In the genomic region with DNA sequence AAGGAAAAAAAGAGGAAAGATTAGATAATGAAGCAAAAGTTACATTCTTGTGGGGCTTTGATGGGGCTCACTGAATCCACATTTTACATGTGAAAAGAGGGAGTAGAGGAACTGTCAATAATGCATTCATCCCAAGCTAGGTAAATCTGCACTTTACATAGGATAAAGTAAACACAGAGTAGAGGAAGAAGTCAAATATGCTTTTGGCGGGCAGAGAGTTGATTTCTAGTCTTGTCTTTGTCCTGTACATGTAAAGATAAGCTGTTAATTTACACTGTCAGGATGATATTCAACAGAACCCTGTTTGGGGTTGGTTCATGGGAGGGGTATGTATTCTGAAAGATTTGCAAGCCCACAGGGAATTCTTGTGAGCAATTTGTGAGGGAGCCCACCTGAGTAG, we compare ENCODE assay signal across 1 cellular context.
A peak's percentile ranks its signal among the peaks of the same experiment; 100 is the strongest.
TF ChIP-seq lines count a peak whose summit lies in the region.

No MANE protein-coding gene starts in this region.

TF ChIP-seq in HepG2, 621 proteins besides CTCF, POLR2A, EP300 and RAD21 (continues in another document):
- no peak for TF ChIP-seq RXRA (CRISPR knock-in tag; IDR thresholded peaks at IDR 0.05)
- no peak for TF ChIP-seq ZNF839 (CRISPR knock-in tag; IDR thresholded peaks at IDR 0.05; ENCODE audit: borderline replicate concordance)
- no peak for TF ChIP-seq DNMT3B (CRISPR knock-in tag; conservative IDR thresholded peaks at IDR 0.05)
- peak; percentile 34; the same call in 1 of the 2 replicates for TF ChIP-seq ELF3 (CRISPR knock-in tag; IDR thresholded peaks at IDR 0.05)
- TF ChIP-seq HMG20A (CRISPR knock-in tag; IDR thresholded peaks at IDR 0.05; ENCODE audit: borderline replicate concordance), result peak; percentile 57; the same call in 1 of the 2 replicates
- no peak for TF ChIP-seq ZFP36L1 (CRISPR knock-in tag; IDR thresholded peaks at IDR 0.05)
- TF ChIP-seq ZBTB42 (CRISPR knock-in tag; IDR thresholded peaks at IDR 0.05), result no peak
- peak; percentile 25; the same call in 1 of the 2 replicates for TF ChIP-seq ONECUT2 (CRISPR knock-in tag; IDR thresholded peaks at IDR 0.05)
- no peak for TF ChIP-seq ZNF672 (CRISPR knock-in tag; IDR thresholded peaks at IDR 0.05)
- no peak for TF ChIP-seq ZNF879 (CRISPR knock-in tag; IDR thresholded peaks at IDR 0.05)
- no peak for TF ChIP-seq RBAK (CRISPR knock-in tag; IDR thresholded peaks at IDR 0.05)
- TF ChIP-seq ZMYM2 (CRISPR knock-in tag; IDR thresholded peaks at IDR 0.05), result no peak
- TF ChIP-seq ZNF589 (CRISPR knock-in tag; conservative IDR thresholded peaks at IDR 0.05), result no peak
- TF ChIP-seq, protein P1, sequence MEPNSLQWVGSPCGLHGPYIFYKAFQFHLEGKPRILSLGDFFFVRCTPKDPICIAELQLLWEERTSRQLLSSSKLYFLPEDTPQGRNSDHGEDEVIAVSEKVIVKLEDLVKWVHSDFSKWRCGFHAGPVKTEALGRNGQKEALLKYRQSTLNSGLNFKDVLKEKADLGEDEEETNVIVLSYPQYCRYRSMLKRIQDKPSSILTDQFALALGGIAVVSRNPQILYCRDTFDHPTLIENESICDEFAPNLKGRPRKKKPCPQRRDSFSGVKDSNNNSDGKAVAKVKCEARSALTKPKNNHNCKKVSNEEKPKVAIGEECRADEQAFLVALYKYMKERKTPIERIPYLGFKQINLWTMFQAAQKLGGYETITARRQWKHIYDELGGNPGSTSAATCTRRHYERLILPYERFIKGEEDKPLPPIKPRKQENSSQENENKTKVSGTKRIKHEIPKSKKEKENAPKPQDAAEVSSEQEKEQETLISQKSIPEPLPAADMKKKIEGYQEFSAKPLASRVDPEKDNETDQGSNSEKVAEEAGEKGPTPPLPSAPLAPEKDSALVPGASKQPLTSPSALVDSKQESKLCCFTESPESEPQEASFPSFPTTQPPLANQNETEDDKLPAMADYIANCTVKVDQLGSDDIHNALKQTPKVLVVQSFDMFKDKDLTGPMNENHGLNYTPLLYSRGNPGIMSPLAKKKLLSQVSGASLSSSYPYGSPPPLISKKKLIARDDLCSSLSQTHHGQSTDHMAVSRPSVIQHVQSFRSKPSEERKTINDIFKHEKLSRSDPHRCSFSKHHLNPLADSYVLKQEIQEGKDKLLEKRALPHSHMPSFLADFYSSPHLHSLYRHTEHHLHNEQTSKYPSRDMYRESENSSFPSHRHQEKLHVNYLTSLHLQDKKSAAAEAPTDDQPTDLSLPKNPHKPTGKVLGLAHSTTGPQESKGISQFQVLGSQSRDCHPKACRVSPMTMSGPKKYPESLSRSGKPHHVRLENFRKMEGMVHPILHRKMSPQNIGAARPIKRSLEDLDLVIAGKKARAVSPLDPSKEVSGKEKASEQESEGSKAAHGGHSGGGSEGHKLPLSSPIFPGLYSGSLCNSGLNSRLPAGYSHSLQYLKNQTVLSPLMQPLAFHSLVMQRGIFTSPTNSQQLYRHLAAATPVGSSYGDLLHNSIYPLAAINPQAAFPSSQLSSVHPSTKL (CRISPR knock-in tag; IDR thresholded peaks at IDR 0.05), result peak; percentile 58; the same call in 1 of the 2 replicates
- TF ChIP-seq, protein P2, sequence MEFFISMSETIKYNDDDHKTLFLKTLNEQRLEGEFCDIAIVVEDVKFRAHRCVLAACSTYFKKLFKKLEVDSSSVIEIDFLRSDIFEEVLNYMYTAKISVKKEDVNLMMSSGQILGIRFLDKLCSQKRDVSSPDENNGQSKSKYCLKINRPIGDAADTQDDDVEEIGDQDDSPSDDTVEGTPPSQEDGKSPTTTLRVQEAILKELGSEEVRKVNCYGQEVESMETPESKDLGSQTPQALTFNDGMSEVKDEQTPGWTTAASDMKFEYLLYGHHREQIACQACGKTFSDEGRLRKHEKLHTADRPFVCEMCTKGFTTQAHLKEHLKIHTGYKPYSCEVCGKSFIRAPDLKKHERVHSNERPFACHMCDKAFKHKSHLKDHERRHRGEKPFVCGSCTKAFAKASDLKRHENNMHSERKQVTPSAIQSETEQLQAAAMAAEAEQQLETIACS (CRISPR knock-in tag; IDR thresholded peaks at IDR 0.05), result no peak
- peak; percentile 100 for TF ChIP-seq ZNF232 (CRISPR knock-in tag; IDR thresholded peaks at IDR 0.05; ENCODE audit: borderline replicate concordance)
- TF ChIP-seq SOX13 (IDR thresholded peaks at IDR 0.05), result no peak
- TF ChIP-seq SOX13 (CRISPR knock-in tag; conservative IDR thresholded peaks at IDR 0.05 in 1 of 2, IDR thresholded peaks at IDR 0.05 in 1 of 2), result peak in 1 of 2 experiments; percentile 77; a peak in 2 of 4 replicates
- peak; percentile 50; the same call in 1 of the 2 replicates for TF ChIP-seq NCOA2 (CRISPR knock-in tag; IDR thresholded peaks at IDR 0.05)
- TF ChIP-seq, protein P3, sequence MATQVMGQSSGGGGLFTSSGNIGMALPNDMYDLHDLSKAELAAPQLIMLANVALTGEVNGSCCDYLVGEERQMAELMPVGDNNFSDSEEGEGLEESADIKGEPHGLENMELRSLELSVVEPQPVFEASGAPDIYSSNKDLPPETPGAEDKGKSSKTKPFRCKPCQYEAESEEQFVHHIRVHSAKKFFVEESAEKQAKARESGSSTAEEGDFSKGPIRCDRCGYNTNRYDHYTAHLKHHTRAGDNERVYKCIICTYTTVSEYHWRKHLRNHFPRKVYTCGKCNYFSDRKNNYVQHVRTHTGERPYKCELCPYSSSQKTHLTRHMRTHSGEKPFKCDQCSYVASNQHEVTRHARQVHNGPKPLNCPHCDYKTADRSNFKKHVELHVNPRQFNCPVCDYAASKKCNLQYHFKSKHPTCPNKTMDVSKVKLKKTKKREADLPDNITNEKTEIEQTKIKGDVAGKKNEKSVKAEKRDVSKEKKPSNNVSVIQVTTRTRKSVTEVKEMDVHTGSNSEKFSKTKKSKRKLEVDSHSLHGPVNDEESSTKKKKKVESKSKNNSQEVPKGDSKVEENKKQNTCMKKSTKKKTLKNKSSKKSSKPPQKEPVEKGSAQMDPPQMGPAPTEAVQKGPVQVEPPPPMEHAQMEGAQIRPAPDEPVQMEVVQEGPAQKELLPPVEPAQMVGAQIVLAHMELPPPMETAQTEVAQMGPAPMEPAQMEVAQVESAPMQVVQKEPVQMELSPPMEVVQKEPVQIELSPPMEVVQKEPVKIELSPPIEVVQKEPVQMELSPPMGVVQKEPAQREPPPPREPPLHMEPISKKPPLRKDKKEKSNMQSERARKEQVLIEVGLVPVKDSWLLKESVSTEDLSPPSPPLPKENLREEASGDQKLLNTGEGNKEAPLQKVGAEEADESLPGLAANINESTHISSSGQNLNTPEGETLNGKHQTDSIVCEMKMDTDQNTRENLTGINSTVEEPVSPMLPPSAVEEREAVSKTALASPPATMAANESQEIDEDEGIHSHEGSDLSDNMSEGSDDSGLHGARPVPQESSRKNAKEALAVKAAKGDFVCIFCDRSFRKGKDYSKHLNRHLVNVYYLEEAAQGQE (IDR thresholded peaks at IDR 0.05; ENCODE audit: borderline replicate concordance in 1 of 2, low read depth in 1 of 2, low read length in 2 of 2), result no peak
- no peak for TF ChIP-seq ZNF569 (CRISPR knock-in tag; IDR thresholded peaks at IDR 0.05; ENCODE audit: borderline replicate concordance)
- no peak for TF ChIP-seq HMGA1 (CRISPR knock-in tag; conservative IDR thresholded peaks at IDR 0.05)
- TF ChIP-seq STAG1 (CRISPR knock-in tag; IDR thresholded peaks at IDR 0.05), result no peak
- TF ChIP-seq, protein P4, sequence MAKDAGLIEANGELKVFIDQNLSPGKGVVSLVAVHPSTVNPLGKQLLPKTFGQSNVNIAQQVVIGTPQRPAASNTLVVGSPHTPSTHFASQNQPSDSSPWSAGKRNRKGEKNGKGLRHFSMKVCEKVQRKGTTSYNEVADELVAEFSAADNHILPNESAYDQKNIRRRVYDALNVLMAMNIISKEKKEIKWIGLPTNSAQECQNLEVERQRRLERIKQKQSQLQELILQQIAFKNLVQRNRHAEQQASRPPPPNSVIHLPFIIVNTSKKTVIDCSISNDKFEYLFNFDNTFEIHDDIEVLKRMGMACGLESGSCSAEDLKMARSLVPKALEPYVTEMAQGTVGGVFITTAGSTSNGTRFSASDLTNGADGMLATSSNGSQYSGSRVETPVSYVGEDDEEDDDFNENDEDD (CRISPR knock-in tag; IDR thresholded peaks at IDR 0.05; ENCODE audit: borderline replicate concordance), result peak; percentile 61; the same call in 1 of the 2 replicates
- TF ChIP-seq FOXP1 (IDR thresholded peaks at IDR 0.05), result no peak
- peak; percentile 53; the same call in 1 of the 2 replicates for TF ChIP-seq FOXP1 (CRISPR knock-in tag; IDR thresholded peaks at IDR 0.05)
- 0 out of 2 replicates have a peak, but pooled peaks have one; percentile 23 for TF ChIP-seq ERF (CRISPR knock-in tag; IDR thresholded peaks at IDR 0.05)
- no peak for TF ChIP-seq SSRP1 (CRISPR knock-in tag; IDR thresholded peaks at IDR 0.05)
- no peak for TF ChIP-seq ZNF17 (CRISPR knock-in tag; IDR thresholded peaks at IDR 0.05)
- no peak for TF ChIP-seq MLXIP (CRISPR knock-in tag; IDR thresholded peaks at IDR 0.05; ENCODE audit: borderline replicate concordance)
- 0 out of 2 replicates have a peak, but pooled peaks have one; percentile 34 for TF ChIP-seq ZBTB43 (CRISPR knock-in tag; conservative IDR thresholded peaks at IDR 0.05)
- 0 out of 2 replicates have a peak, but pooled peaks have one; percentile 12 for TF ChIP-seq GATAD2A (CRISPR knock-in tag; IDR thresholded peaks at IDR 0.05)
- no peak for TF ChIP-seq SOX6 (IDR thresholded peaks at IDR 0.05)
- TF ChIP-seq SOX6 (CRISPR knock-in tag; IDR thresholded peaks at IDR 0.05), result no peak
- 0 out of 2 replicates have a peak, but pooled peaks have one; percentile 45 for TF ChIP-seq ZNF503 (CRISPR knock-in tag; IDR thresholded peaks at IDR 0.05)
- TF ChIP-seq GLMP (CRISPR knock-in tag; IDR thresholded peaks at IDR 0.05; ENCODE audit: borderline replicate concordance), result no peak
- TF ChIP-seq IRX3 (CRISPR knock-in tag; IDR thresholded peaks at IDR 0.05; ENCODE audit: borderline replicate concordance, low read depth), result no peak
- TF ChIP-seq ISL2 (CRISPR knock-in tag; IDR thresholded peaks at IDR 0.05), result peak; percentile 63
